ENCODE assay signal across 8 cellular contexts in the genomic region with DNA sequence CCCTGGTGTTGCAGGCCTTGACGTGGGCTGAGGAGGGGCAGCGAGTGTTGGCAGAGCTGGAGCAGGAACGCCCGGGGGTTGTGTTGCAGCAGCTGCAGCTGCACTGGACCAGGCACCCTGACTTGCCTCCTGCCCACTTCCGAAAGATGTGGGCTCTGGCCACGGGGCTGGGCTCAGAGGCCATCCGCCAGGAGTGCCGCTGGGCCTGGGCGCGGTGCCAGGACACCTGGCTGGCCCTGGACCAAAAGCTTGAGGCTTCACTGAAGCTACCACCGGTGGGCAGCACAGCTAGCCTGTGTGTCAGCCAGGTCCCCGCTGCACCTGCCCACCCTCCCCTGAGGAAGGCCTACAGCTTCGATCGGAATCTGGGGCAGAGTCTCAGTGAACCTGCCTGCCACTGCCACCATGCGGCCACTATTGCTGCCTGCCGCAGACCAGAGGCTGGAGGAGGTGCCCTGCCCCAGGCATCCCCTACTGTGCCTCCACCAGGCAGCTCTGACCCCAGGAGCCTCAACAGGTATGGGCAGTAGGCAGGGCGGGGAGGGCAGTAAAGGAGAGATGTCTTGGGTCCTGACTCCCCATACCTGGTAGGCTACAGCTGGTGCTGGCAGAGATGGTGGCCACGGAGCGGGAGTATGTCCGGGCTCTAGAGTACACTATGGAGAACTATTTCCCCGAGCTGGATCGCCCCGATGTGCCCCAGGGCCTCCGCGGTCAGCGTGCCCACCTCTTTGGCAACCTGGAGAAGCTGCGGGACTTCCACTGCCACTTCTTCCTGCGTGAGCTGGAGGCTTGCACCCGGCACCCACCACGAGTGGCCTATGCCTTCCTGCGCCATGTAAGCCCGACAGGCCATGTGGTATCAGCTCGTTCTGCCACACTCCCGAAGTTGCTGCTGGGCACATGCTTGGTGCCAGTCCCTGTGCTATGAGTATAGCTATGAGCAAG. TPM values are rescaled to one million over a fixed set of nuclear protein-coding genes. Genes with fewer than 3 reads are reported as not detected.
A peak's percentile ranks its signal among the peaks of the same experiment; 100 is the strongest.
DNase-seq lines count a peak whose midpoint lies in the region; ATAC-seq, FAIRE-seq and TF ChIP-seq lines count a peak whose summit lies in the region.

No MANE protein-coding gene starts in this region.

- H3K14ac ChIP-seq in H1 (ENCODE audit: insufficient read length) = no peak overlapping the region

- H3K79me2 ChIP-seq in H1 (ENCODE audit: control insufficient read depth in 1 of 2, insufficient read depth in 2 of 2, low read length in 2 of 2) (no peaks in the 10 kb centered on the region), neural cell (replicated peaks; ENCODE audit: insufficient read depth, low read length) (no peaks in the 10 kb centered on the region)

- no peak for ATAC-seq in HG02623 (IDR thresholded peaks at IDR 0.05; ENCODE audit: unreplicated experiment)
- no peak for ATAC-seq in HG03139 (IDR thresholded peaks at IDR 0.05; ENCODE audit: unreplicated experiment)

- DNase-seq in GM06990 (ENCODE audit: extremely low read depth, insufficient read length) (no peak), NCI-H510A treated with DMSO at 0.1 percent for 48 hours (lab: John Stamatoyannopoulos, UW) (peak; percentile 31), H1 (ENCODE audit: low read depth in 1 of 2, low spot score in 2 of 2) (peak; percentile 62 to 82), NOMO-1 (lab: John Stamatoyannopoulos, UW; ENCODE audit: unreplicated experiment in 2 of 2) (no peak), globus pallidus (ENCODE audit: low spot score) (no peak)

- H3K27ac ChIP-seq in H1 (ENCODE audit: low read depth, low read length) (no peak overlapping the region), neural cell (ENCODE audit: low read length) (no peak overlapping the region)

- H2BK15ac ChIP-seq in H1 (ENCODE audit: low read length) = no peak overlapping the region

- H2BK120ac ChIP-seq in H1 (replicated peaks; ENCODE audit: low read depth, low read length) = no peak overlapping the region

- H4K20me1 ChIP-seq in H1 (replicated peaks in 1 of 2; ENCODE audit: control insufficient read depth in 1 of 2, insufficient read depth in 2 of 2, low read length in 2 of 2) = peaks cover 2 to 9% of the 10 kb centered on the region in 2 experiments
- H4K20me1 ChIP-seq in neural cell (ENCODE audit: insufficient read depth) = no peaks in the 10 kb centered on the region

- FAIRE-seq in H1 (lab: Jason Lieb, UNC) = peak; percentile 36

- H3K56ac ChIP-seq in H1 (replicated peaks; ENCODE audit: insufficient read length, low read depth, low read length) = no peak overlapping the region

- H3K4me2 ChIP-seq in H1 (ENCODE audit: insufficient read depth in 1 of 2, low read depth in 2 of 2, low read length in 2 of 2) (no peak overlapping the region), neural cell (ENCODE audit: low read length) (no peak overlapping the region)

- H3K18ac ChIP-seq in H1 (ENCODE audit: extremely low read depth, low read length) = no peak overlapping the region

- no peaks in the 10 kb centered on the region for H3F3A ChIP-seq in neural cell (ENCODE audit: insufficient read depth, low read length, poor library complexity, severe bottlenecking)

- H3K9ac ChIP-seq in H1 (replicated peaks in 1 of 4; ENCODE audit: extremely low read depth in 1 of 4, low read depth in 3 of 4, low read length in 3 of 4) = no peak overlapping the region
- no peak overlapping the region for H3K9ac ChIP-seq in neural cell (ENCODE audit: low read length)

- 78% methylated on average over 34 of the region's 34 CpGs; no CpG with 5 or more reads in 1 of the 2 experiments for WGBS in H1 (ENCODE audit: extremely low coverage in 1 of 2, insufficient coverage in 1 of 2, insufficient read length in 1 of 2, insufficient replicate concordance in 2 of 2, low coverage in 1 of 2, low lambda C conversion rate in 2 of 2, missing lambda C conversion rate in 1 of 2), 2 experiments

- H2AFZ ChIP-seq in H1 (ENCODE audit: low read length) = no peak overlapping the region
- no peak overlapping the region for H2AFZ ChIP-seq in neural cell (ENCODE audit: low read depth, low read length)

- no peak overlapping the region for H2BK5ac ChIP-seq in H1 (ENCODE audit: low read depth, low read length)

- no peak overlapping the region for H2AK5ac ChIP-seq in H1 (ENCODE audit: low read depth, low read length)

- H3K23me2 ChIP-seq in H1 (ENCODE audit: low read depth, low read length) = no peaks in the 10 kb centered on the region

- H3K9me2 ChIP-seq in neural cell (ENCODE audit: insufficient read depth, low read length) = no peaks in the 10 kb centered on the region

- no peak overlapping the region for H3K4me3 ChIP-seq in GM06990 (replicated peaks; ENCODE audit: low read depth, low read length)
- no peak overlapping the region for H3K4me3 ChIP-seq in H1 (ENCODE audit: extremely low read depth in 1 of 4, insufficient read depth in 2 of 4, low read depth in 3 of 4, low read length in 4 of 4)
- H3K4me3 ChIP-seq in neural cell (ENCODE audit: low read length) = no peak overlapping the region

- no peak overlapping the region for H4K5ac ChIP-seq in H1 (ENCODE audit: insufficient read length, low read depth, low read length)

- no peak for TF ChIP-seq EP300 in H1 (IDR thresholded peaks at IDR 0.05; ENCODE audit: borderline replicate concordance in 1 of 2, low read depth in 2 of 2, low read length in 2 of 2)
- no peak for TF ChIP-seq EP300 in neural cell (conservative IDR thresholded peaks at IDR 0.05; ENCODE audit: poor library complexity, severe bottlenecking)

- no peaks in the 10 kb centered on the region for H3K36me3 ChIP-seq in GM06990 (ENCODE audit: control insufficient read depth, insufficient read depth, low read length)
- no peaks in the 10 kb centered on the region for H3K36me3 ChIP-seq in H1 (ENCODE audit: control insufficient read depth in 2 of 4, insufficient read depth in 4 of 4, low read length in 3 of 4)
- H3K36me3 ChIP-seq in neural cell (ENCODE audit: insufficient read depth, low read length) = no peaks in the 10 kb centered on the region

- H3K4ac ChIP-seq in H1 (replicated peaks; ENCODE audit: insufficient read length, low read depth, low read length) = no peak overlapping the region

- H2BK20ac ChIP-seq in H1 (ENCODE audit: low read length) = no peak overlapping the region

- peak; percentile 14 for TF ChIP-seq CTCF in GM06990 (IDR thresholded peaks at IDR 0.05; ENCODE audit: insufficient read depth, low read length, poor library complexity, severe bottlenecking)
- peak; percentile 89 to 92 (median 92) for TF ChIP-seq CTCF in H1 (IDR thresholded peaks at IDR 0.05; ENCODE audit: control extremely low read depth in 1 of 3, insufficient read depth in 1 of 3, low read depth in 1 of 3, low read length in 3 of 3)
- peak; percentile 44 for TF ChIP-seq CTCF in neural cell (IDR thresholded peaks at IDR 0.05; ENCODE audit: poor library complexity, severe bottlenecking)

- no peak overlapping the region for H4K91ac ChIP-seq in H1 (replicated peaks; ENCODE audit: insufficient read length, low read length)

- CTCF ChIA-PET in H1 (lab: Charles Lee; ENCODE audit: partially characterized antibody) = interaction anchor here (0.6 to 10.5 kb wide), 63 partner anchors 8 to 1063 kb away, joined by 3 to 217 read pairs (median 5); a partner anchor contains a TSS

- H3K9me3 ChIP-seq in H1 (ENCODE audit: insufficient read depth in 2 of 2, low read depth in 1 of 2, low read length in 1 of 2) (no peaks in the 10 kb centered on the region), neural cell (ENCODE audit: low read length) (no peaks in the 10 kb centered on the region)

- H3K79me1 ChIP-seq in H1 (ENCODE audit: low read depth, low read length) = no peaks in the 10 kb centered on the region

- TF ChIP-seq POLR2A in H1 (IDR thresholded peaks at IDR 0.05; ENCODE audit: control extremely low read depth in 1 of 2, low read depth in 2 of 2, low read length in 2 of 2) = no peak

- POLR2A ChIA-PET in H1 (lab: Charles Lee; ENCODE audit: partially characterized antibody) = interaction anchor here (0.7 to 2.3 kb wide), 7 partner anchors 8 to 139 kb away, joined by 3 to 9 read pairs (median 3); a partner anchor contains a TSS

- no peak overlapping the region for H3K23ac ChIP-seq in H1 (ENCODE audit: insufficient read length)

- peak; percentile 62 to 78 for TF ChIP-seq RAD21 in H1 (IDR thresholded peaks at IDR 0.05 in 1 of 2, conservative IDR thresholded peaks at IDR 0.05 in 1 of 2; ENCODE audit: low read depth in 2 of 2, low read length in 2 of 2)
- TF ChIP-seq RAD21 in neural cell (conservative IDR thresholded peaks at IDR 0.05) = no peak

- peak overlapping the region; percentile 17; the same call in 1 of the 2 replicates for H2BK12ac ChIP-seq in H1 (ENCODE audit: low read depth, low read length)

- H4K8ac ChIP-seq in H1 (ENCODE audit: extremely low read depth, insufficient read depth, low read length) = peak overlapping the region; percentile 75; the same call in 1 of the 2 replicates

- H3K27me3 ChIP-seq in GM06990 (replicated peaks; ENCODE audit: control insufficient read depth, insufficient read depth, low read length) (no peaks in the 10 kb centered on the region; the same call in 1 of the 2 replicates), H1 (replicated peaks in 1 of 4; ENCODE audit: control insufficient read depth in 3 of 4, extremely low read depth in 1 of 4, insufficient read depth in 3 of 4, low read length in 3 of 4) (peaks cover 0 to 5% (median 4%) of the 10 kb centered on the region in 4 experiments; a peak in 3 of 7 replicates), neural cell (ENCODE audit: insufficient read depth, low read depth, low read length) (no peaks in the 10 kb centered on the region)

- H3K4me1 ChIP-seq in H1 (replicated peaks in 1 of 4; ENCODE audit: control insufficient read depth in 3 of 4, insufficient read depth in 4 of 4, low read length in 3 of 4) = peaks cover 0 to 2% (median 0%) of the 10 kb centered on the region in 4 experiments; a peak in 1 of 7 replicates

RNA-seq across cellular contexts. Expression of a gene that starts 5.6 kb away (rescaled TPM):
- 7.4 and 7.7 TPM in 2 replicates for total RNA-seq in H1 (2021; fragmentation: NEBNext Ultra II Directional; extraction: Animal tissue kit (Norgen Biotek cat#: 25700))
- polyA plus RNA-seq in H1 (2011; rRNA removed) (11.1 and 19.8 TPM in 2 replicates), neural cell (0.28 and 1.3 TPM in 2 replicates)
- polyA plus RNA-seq in H1 (2011; cell fraction: cytosol; rRNA removed) = 11.0 TPM
- polyA plus RNA-seq in H1 (2011; cell fraction: nucleus; rRNA removed) = 51.8 TPM
- polyA plus RNA-seq in H1 (2012, experiment 1 of 2) = 5.7 to 10.4 TPM (median 7.0 TPM) in 4 replicates
- polyA plus RNA-seq in H1 (2012, experiment 2 of 2) = 6.4 TPM
- 6.1 TPM for polyA plus RNA-seq in H1 (2013, experiment 1 of 2)
- 4.0 TPM for polyA plus RNA-seq in H1 (2013, experiment 2 of 2)
- 6.4 and 9.0 TPM in 2 replicates for polyA minus RNA-seq in H1 (2011; rRNA and poly(A)+ RNA removed)
- polyA minus RNA-seq in H1 (2011; cell fraction: cytosol; rRNA and poly(A)+ RNA removed) = 17.0 TPM
- 8.1 TPM for polyA minus RNA-seq in H1 (2011; cell fraction: nucleus; rRNA and poly(A)+ RNA removed)
- polyA minus RNA-seq in neural cell = not detected in 2 replicates

RNA-seq across cellular contexts. Expression of a gene that starts 36.2 kb away (rescaled TPM):
- total RNA-seq in H1 (2021; fragmentation: NEBNext Ultra II Directional; extraction: Animal tissue kit (Norgen Biotek cat#: 25700)) = 7.9 and 8.5 TPM in 2 replicates
- polyA plus RNA-seq in H1 (2011; rRNA removed) (8.6 and 11.6 TPM in 2 replicates), neural cell (1.6 and 1.8 TPM in 2 replicates)
- 11.7 TPM for polyA plus RNA-seq in H1 (2011; cell fraction: cytosol; rRNA removed)
- 63.5 TPM for polyA plus RNA-seq in H1 (2011; cell fraction: nucleus; rRNA removed)
- polyA plus RNA-seq in H1 (2012, experiment 1 of 2) = 7.6 to 12.3 TPM (median 10.6 TPM) in 4 replicates
- polyA plus RNA-seq in H1 (2012, experiment 2 of 2) = 4.7 TPM
- 5.2 TPM for polyA plus RNA-seq in H1 (2013, experiment 1 of 2)
- polyA plus RNA-seq in H1 (2013, experiment 2 of 2) = 5.2 TPM
- polyA minus RNA-seq in H1 (2011; rRNA and poly(A)+ RNA removed) = 6.3 and 6.7 TPM in 2 replicates
- polyA minus RNA-seq in H1 (2011; cell fraction: cytosol; rRNA and poly(A)+ RNA removed) = 3.6 TPM
- polyA minus RNA-seq in H1 (2011; cell fraction: nucleus; rRNA and poly(A)+ RNA removed) = 12.6 TPM
- polyA minus RNA-seq in neural cell = 0.73 and 0.93 TPM in 2 replicates

RNA-seq across cellular contexts. Expression of a gene that starts 37.7 kb away (rescaled TPM):
- 55.4 and 60.7 TPM in 2 replicates for total RNA-seq in H1 (2021; fragmentation: NEBNext Ultra II Directional; extraction: Animal tissue kit (Norgen Biotek cat#: 25700))
- polyA plus RNA-seq in H1 (2011; rRNA removed) = 31.3 and 49.1 TPM in 2 replicates
- polyA plus RNA-seq in H1 (2011; cell fraction: cytosol; rRNA removed) = 37.0 TPM
- polyA plus RNA-seq in H1 (2011; cell fraction: nucleus; rRNA removed) = 265 TPM
- 61.4 to 64.9 TPM (median 62.6 TPM) in 4 replicates for polyA plus RNA-seq in H1 (2012, experiment 1 of 2)
- 45.5 TPM for polyA plus RNA-seq in H1 (2012, experiment 2 of 2)
- polyA plus RNA-seq in H1 (2013, experiment 1 of 2) = 52.4 TPM
- 54.1 TPM for polyA plus RNA-seq in H1 (2013, experiment 2 of 2)
- 16.5 and 38.8 TPM in 2 replicates for polyA minus RNA-seq in H1 (2011; rRNA and poly(A)+ RNA removed)
- 17.6 TPM for polyA minus RNA-seq in H1 (2011; cell fraction: cytosol; rRNA and poly(A)+ RNA removed)
- polyA minus RNA-seq in H1 (2011; cell fraction: nucleus; rRNA and poly(A)+ RNA removed) = 47.7 TPM
- 0.92 and 6.3 TPM in 2 replicates for polyA plus RNA-seq in neural cell
- polyA minus RNA-seq in neural cell = 2.1 and 2.2 TPM in 2 replicates

RNA-seq across cellular contexts. Expression of a gene that starts 41.6 kb away (rescaled TPM):
- 0.06 and 0.63 TPM in 2 replicates for total RNA-seq in H1 (2021; fragmentation: NEBNext Ultra II Directional; extraction: Animal tissue kit (Norgen Biotek cat#: 25700))
- polyA plus RNA-seq in H1 (2011; rRNA removed) (0.24 and 0.47 TPM in 2 replicates), neural cell (0.45 and 3.3 TPM in 2 replicates)
- polyA plus RNA-seq in H1 (2011; cell fraction: cytosol; rRNA removed) = 0.37 TPM
- polyA plus RNA-seq in H1 (2011; cell fraction: nucleus; rRNA removed) = 1.0 TPM
- 0.23 to 0.84 TPM (median 0.54 TPM) in 4 replicates for polyA plus RNA-seq in H1 (2012, experiment 1 of 2)
- not detected for polyA plus RNA-seq in H1 (2012, experiment 2 of 2)
- 0.20 TPM for polyA plus RNA-seq in H1 (2013, experiment 1 of 2)
- polyA plus RNA-seq in H1 (2013, experiment 2 of 2) = 0.53 TPM
- polyA minus RNA-seq in H1 (2011; rRNA and poly(A)+ RNA removed) = 0.49 and 1.7 TPM in 2 replicates
- polyA minus RNA-seq in H1 (2011; cell fraction: cytosol; rRNA and poly(A)+ RNA removed) = not detected
- polyA minus RNA-seq in H1 (2011; cell fraction: nucleus; rRNA and poly(A)+ RNA removed) = 0.20 TPM
- 0.49 and 1.3 TPM in 2 replicates for polyA minus RNA-seq in neural cell

RNA-seq across cellular contexts. Expression of a gene that starts 41.6 kb away (rescaled TPM):
- 0.44 TPM in 1 of 2 replicates, not detected in the other for total RNA-seq in H1 (2021; fragmentation: NEBNext Ultra II Directional; extraction: Animal tissue kit (Norgen Biotek cat#: 25700))
- polyA plus RNA-seq in H1 (2011; rRNA removed) (0.09 and 0.15 TPM in 2 replicates), neural cell (0.44 and 1.6 TPM in 2 replicates)
- 0.36 TPM for polyA plus RNA-seq in H1 (2011; cell fraction: cytosol; rRNA removed)
- polyA plus RNA-seq in H1 (2011; cell fraction: nucleus; rRNA removed) = 0.21 TPM
- 0.17 to 0.23 TPM (median 0.22 TPM) in 3 of 4 replicates, not detected in the other for polyA plus RNA-seq in H1 (2012, experiment 1 of 2)
- 0.16 TPM for polyA plus RNA-seq in H1 (2012, experiment 2 of 2)
- polyA plus RNA-seq in H1 (2013, experiment 1 of 2) = 0.08 TPM
- polyA plus RNA-seq in H1 (2013, experiment 2 of 2) = 0.04 TPM
- polyA minus RNA-seq in H1 (2011; rRNA and poly(A)+ RNA removed) = 0.16 TPM in 1 of 2 replicates, not detected in the other
- polyA minus RNA-seq in H1 (2011; cell fraction: cytosol; rRNA and poly(A)+ RNA removed) = not detected
- polyA minus RNA-seq in H1 (2011; cell fraction: nucleus; rRNA and poly(A)+ RNA removed) = not detected
- 0.69 and 0.97 TPM in 2 replicates for polyA minus RNA-seq in neural cell

Comparison
In these comparisons a context has a peak if more than half of its experiments do, and no peak if none do; other contexts are left out.
1. DNase-seq: peak in NCI-H510A treated with DMSO at 0.1 percent for 48 hours (single experiment) and H1 (2 of 2); none in GM06990 (single experiment), NOMO-1 (0 of 2) and globus pallidus (single experiment).
2. CTCF ChIP-seq: peak in every context shown above with its lines; median percentile 92 in H1; 44 in neural cell; 14 in GM06990.